9 cellular contexts compared by ENCODE assay signal in the genomic region with DNA sequence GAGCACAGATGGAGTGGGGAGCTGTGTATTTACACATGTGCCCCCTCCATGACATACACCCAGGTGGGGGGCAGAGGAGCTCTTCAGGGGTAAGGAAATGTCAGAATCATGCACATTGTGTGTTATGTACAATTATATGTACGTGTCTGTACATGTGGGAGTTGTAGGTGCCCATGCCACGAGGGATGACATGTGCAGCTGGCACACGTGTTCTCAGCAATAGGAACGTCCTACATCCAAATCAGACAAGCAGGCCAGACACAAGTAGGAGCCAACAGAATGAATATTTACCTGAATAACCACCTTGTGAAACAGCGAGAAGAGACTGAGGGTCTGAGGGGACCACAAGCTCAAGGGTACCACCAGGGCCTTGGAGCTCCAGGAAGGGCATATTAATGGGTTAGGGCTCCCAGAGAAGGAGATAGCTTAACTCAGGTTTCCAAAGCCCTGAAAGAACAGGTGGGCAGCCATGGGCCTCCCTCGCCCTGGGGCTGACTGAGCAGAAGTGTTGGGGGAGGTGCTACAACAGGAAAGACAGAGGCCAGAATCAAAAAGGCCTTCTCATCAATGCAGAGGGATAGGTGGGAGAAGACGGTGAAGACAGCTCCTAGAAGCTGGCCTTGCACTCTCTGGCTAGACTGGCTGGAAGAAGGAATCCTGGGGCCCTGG. TPM values are rescaled to one million over a fixed set of nuclear protein-coding genes. Genes with fewer than 3 reads are reported as not detected.
DNase-seq lines count a peak whose midpoint lies in the region; ATAC-seq and TF ChIP-seq lines count a peak whose summit lies in the region.
"Had no signal": no experiment of that assay in that cellular context is flagged by ENCODE, and none has a peak within 500 bp of the region (broad histone marks: within the 10 kb centered on the region; RNA-seq: fewer than 3 reads in every experiment).

No MANE protein-coding gene starts in this region.

- no peak for TF ChIP-seq CTCF in AG10803 (conservative IDR thresholded peaks at IDR 0.05; ENCODE audit: low read length)
- TF ChIP-seq CTCF in KMS-11 (conservative IDR thresholded peaks at IDR 0.05; ENCODE audit: low read depth, low read length): no peak
- TF ChIP-seq CTCF in dorsolateral prefrontal cortex (IDR thresholded peaks at IDR 0.05 in 54 of 56, conservative IDR thresholded peaks at IDR 0.05 in 2 of 56; ENCODE audit: low read depth in 1 of 56, partially characterized antibody in 56 of 56): no peak

- peaks cover 24 to 49% of the 10 kb centered on the region in 2 donors for H3K27me3 Mint-ChIP-seq in stimulated activated naive B cell treated with anti-CD40 and anti-IgM and Interleukin-4, amounts not matched to agents 10 μg/mL and 1 μg/mL and 100 μg/mL, for 72 hours

- no peak overlapping the region for H3K4me3 Mint-ChIP-seq in stimulated activated naive B cell treated with anti-CD40 and anti-IgM and Interleukin-4, amounts not matched to agents 10 μg/mL and 1 μg/mL and 100 μg/mL, for 72 hours

- H3K4me1 ChIP-seq in KMS-11 (ENCODE audit: low read depth, poor library complexity, severe bottlenecking): peaks cover 18% of the 10 kb centered on the region
- H3K4me1 ChIP-seq in rectal smooth muscle tissue (ENCODE audit: control insufficient read depth, insufficient read depth, low read length): peaks cover 50% of the 10 kb centered on the region

- peaks cover 20 to 32% of the 10 kb centered on the region in 2 donors for H3K4me1 Mint-ChIP-seq in stimulated activated naive B cell treated with anti-CD40 and anti-IgM and Interleukin-4, amounts not matched to agents 10 μg/mL and 1 μg/mL and 100 μg/mL, for 72 hours

- no peak for DNase-seq in AG10803 (ENCODE audit: low read depth)
- no peak for DNase-seq in dorsolateral prefrontal cortex
- DNase-seq in stimulated activated naive B cell treated with anti-CD40 and anti-IgM and Interleukin-4, amounts not matched to agents 10 μg/mL and 1 μg/mL and 100 μg/mL, for 72 hours: no peak
- DNase-seq in kidney glomerular epithelial cell (lab: John Stamatoyannopoulos, UW): no peak
- DNase-seq in NCI-H187 treated with DMSO at 0.1 percent for 48 hours (lab: John Stamatoyannopoulos, UW): no peak

- H3K79me2 ChIP-seq in KMS-11 (ENCODE audit: insufficient read depth, low read depth): no peaks in the 10 kb centered on the region

- 0 out of 2 replicates have a peak overlapping the region, but pooled peaks have one; percentile 13 for H3K4me2 ChIP-seq in KMS-11

- H3K9me3 Mint-ChIP-seq in stimulated activated naive B cell treated with anti-CD40 and anti-IgM and Interleukin-4, amounts not matched to agents 10 μg/mL and 1 μg/mL and 100 μg/mL, for 72 hours: no peaks in the 10 kb centered on the region

- no peak overlapping the region for H3K27ac Mint-ChIP-seq in stimulated activated naive B cell treated with anti-CD40 and anti-IgM and Interleukin-4, amounts not matched to agents 10 μg/mL and 1 μg/mL and 100 μg/mL, for 72 hours

- intact Hi-C loops in dorsolateral prefrontal cortex (cut with DNase I): no loop called here

- no peaks in the 10 kb centered on the region for H3K27me3 ChIP-seq in KMS-11 (ENCODE audit: insufficient read depth, low read depth)
- no peaks in the 10 kb centered on the region for H3K27me3 ChIP-seq in dorsolateral prefrontal cortex
- peaks cover 2% of the 10 kb centered on the region for H3K27me3 ChIP-seq in rectal smooth muscle tissue (ENCODE audit: control insufficient read depth, insufficient read depth, low read length)
- H3K27me3 ChIP-seq: testis had no signal

- H4K20me1 ChIP-seq in KMS-11 (ENCODE audit: insufficient read depth): no peaks in the 10 kb centered on the region

- H2AFZ ChIP-seq in KMS-11 (ENCODE audit: low read depth): no peak overlapping the region

- no peak for ATAC-seq in HG03457 (IDR thresholded peaks at IDR 0.05; ENCODE audit: unreplicated experiment)
- ATAC-seq in stimulated activated naive B cell treated with anti-CD40 and anti-IgM and Interleukin-4, amounts not matched to agents 10 μg/mL and 1 μg/mL and 100 μg/mL, for 72 hours (replicated peaks): no peak

- H3K4me3 ChIP-seq in AG10803 (ENCODE audit: low read length) (peak overlapping the region; percentile 40), KMS-11 (IDR thresholded peaks at IDR 0.05; ENCODE audit: insufficient read depth, low read depth, low read length) (no peak overlapping the region), dorsolateral prefrontal cortex (peak overlapping the region in 32 of 59 donors; percentile 1 to 55 (median 22)), rectal smooth muscle tissue (ENCODE audit: low read length) (peak overlapping the region; percentile 41)
- H3K4me3 ChIP-seq: testis had no signal

- no peaks in the 10 kb centered on the region for H3K36me3 ChIP-seq in KMS-11 (ENCODE audit: insufficient read depth)
- peaks cover 7% of the 10 kb centered on the region for H3K36me3 ChIP-seq in rectal smooth muscle tissue (ENCODE audit: control insufficient read depth, insufficient read depth, low read length)

- H3K27ac ChIP-seq in KMS-11 (no peak overlapping the region), dorsolateral prefrontal cortex (peak overlapping the region; percentile 47 to 97 (median 90)), rectal smooth muscle tissue (ENCODE audit: low read depth, low read length) (peak overlapping the region; percentile 87)

- H3K9ac ChIP-seq in KMS-11 (no peak overlapping the region), rectal smooth muscle tissue (ENCODE audit: low read length) (no peak overlapping the region)

- no peaks in the 10 kb centered on the region for H3K36me3 Mint-ChIP-seq in stimulated activated naive B cell treated with anti-CD40 and anti-IgM and Interleukin-4, amounts not matched to agents 10 μg/mL and 1 μg/mL and 100 μg/mL, for 72 hours

RNA-seq across cellular contexts. Expression of a gene that starts 3.2 kb away (rescaled TPM):
- 100 to 1,000 TPM in 60 of 120 experiments, 10 to 100 TPM in 60; 24.6 to 285 (median 97.8) TPM for total RNA-seq in dorsolateral prefrontal cortex

RNA-seq across cellular contexts. Expression of a gene that starts 55.9 kb away (rescaled TPM):
- total RNA-seq in dorsolateral prefrontal cortex: 10 to 100 TPM; 41.8 to 80.3 (median 60.8) TPM
